Comparison of ENCODE assay signal across 1 cellular context in the genomic region with DNA sequence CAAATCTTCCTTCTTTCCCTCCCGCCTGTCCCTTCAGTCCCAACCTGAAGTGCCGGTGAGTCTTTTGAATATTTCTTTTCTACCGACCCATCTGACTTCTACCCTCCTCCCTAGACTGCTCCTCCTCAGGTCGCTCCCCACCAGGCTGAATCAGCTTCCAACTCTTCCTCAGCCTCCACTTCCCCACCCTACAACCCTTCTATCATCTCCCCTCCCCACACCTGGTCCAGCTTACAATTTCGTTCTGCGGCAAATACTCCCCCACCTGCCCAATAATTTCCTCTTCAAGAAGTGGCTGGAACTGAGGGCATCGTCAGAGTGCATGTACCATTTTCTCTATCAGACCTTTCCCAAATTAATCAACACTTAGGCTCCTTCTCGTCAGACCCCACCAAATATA.
TF ChIP-seq lines count a peak whose summit lies in the region.

No MANE protein-coding gene starts in this region.

TF ChIP-seq in HepG2, 621 proteins besides CTCF, POLR2A, EP300 and RAD21:
- TF ChIP-seq ZFY (CRISPR knock-in tag; IDR thresholded peaks at IDR 0.05) (0 out of 2 replicates have a peak, but pooled peaks have one; percentile 11), ZNF121 (CRISPR knock-in tag; IDR thresholded peaks at IDR 0.05) (no peak)
- TF ChIP-seq, protein P1, sequence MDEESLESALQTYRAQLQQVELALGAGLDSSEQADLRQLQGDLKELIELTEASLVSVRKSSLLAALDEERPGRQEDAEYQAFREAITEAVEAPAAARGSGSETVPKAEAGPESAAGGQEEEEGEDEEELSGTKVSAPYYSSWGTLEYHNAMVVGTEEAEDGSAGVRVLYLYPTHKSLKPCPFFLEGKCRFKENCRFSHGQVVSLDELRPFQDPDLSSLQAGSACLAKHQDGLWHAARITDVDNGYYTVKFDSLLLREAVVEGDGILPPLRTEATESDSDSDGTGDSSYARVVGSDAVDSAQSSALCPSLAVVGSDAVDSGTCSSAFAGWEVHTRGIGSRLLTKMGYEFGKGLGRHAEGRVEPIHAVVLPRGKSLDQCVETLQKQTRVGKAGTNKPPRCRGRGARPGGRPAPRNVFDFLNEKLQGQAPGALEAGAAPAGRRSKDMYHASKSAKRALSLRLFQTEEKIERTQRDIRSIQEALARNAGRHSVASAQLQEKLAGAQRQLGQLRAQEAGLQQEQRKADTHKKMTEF (CRISPR knock-in tag; IDR thresholded peaks at IDR 0.05), result 0 out of 2 replicates have a peak, but pooled peaks have one; percentile 9
- TF ChIP-seq, protein P2, sequence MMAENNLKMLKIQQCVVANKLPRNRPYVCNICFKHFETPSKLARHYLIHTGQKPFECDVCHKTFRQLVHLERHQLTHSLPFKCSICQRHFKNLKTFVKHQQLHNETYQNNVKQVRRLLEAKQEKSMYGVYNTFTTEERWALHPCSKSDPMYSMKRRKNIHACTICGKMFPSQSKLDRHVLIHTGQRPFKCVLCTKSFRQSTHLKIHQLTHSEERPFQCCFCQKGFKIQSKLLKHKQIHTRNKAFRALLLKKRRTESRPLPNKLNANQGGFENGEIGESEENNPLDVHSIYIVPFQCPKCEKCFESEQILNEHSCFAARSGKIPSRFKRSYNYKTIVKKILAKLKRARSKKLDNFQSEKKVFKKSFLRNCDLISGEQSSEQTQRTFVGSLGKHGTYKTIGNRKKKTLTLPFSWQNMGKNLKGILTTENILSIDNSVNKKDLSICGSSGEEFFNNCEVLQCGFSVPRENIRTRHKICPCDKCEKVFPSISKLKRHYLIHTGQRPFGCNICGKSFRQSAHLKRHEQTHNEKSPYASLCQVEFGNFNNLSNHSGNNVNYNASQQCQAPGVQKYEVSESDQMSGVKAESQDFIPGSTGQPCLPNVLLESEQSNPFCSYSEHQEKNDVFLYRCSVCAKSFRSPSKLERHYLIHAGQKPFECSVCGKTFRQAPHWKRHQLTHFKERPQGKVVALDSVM (CRISPR knock-in tag; IDR thresholded peaks at IDR 0.05), result no peak
- TF ChIP-seq, protein P3, sequence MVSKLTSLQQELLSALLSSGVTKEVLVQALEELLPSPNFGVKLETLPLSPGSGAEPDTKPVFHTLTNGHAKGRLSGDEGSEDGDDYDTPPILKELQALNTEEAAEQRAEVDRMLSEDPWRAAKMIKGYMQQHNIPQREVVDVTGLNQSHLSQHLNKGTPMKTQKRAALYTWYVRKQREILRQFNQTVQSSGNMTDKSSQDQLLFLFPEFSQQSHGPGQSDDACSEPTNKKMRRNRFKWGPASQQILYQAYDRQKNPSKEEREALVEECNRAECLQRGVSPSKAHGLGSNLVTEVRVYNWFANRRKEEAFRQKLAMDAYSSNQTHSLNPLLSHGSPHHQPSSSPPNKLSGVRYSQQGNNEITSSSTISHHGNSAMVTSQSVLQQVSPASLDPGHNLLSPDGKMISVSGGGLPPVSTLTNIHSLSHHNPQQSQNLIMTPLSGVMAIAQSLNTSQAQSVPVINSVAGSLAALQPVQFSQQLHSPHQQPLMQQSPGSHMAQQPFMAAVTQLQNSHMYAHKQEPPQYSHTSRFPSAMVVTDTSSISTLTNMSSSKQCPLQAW (CRISPR knock-in tag; IDR thresholded peaks at IDR 0.05), result no peak
